ENCODE assay signal across 3 cellular contexts in the genomic region with DNA sequence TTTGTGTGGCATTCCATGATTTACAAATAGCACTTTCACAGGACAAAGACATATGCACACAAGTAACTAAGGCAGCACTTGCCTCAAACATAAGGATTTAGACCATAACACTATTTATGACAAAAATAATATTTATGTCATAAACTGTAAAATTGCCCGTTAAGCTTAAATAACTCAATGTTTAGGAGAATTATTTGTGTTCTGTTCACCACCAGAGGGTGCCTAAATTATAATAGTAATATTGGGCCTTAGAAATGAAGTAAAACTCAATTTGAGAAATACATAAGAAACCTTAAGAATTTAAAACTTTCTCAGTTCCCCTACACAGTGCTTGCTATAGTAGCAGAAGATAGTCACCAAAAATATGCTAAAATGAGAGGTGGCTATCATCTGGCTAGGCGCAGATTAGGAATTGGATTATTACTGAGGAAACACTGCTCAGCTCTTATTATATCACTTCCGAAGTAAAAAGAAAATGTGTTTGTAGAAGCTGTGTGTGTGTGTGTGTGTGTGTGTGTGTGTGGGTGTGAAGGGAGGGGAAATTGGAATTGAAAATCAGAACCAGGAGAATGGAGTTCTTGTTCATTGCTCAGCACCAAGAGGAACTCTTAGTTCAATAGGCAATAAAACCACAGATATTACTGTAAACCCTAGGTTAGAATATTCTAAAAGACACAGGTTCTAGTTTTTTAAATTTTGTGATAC.
TF ChIP-seq lines count a peak whose summit lies in the region.

No MANE protein-coding gene starts in this region.

TF ChIP-seq in SK-N-SH, 30 proteins besides CTCF, POLR2A, EP300 and RAD21:
- TF ChIP-seq RXRA (IDR thresholded peaks at IDR 0.05; ENCODE audit: borderline replicate concordance, low read depth) = no peak
- no peak for TF ChIP-seq TEAD4 (IDR thresholded peaks at IDR 0.05; ENCODE audit: borderline replicate concordance, insufficient read depth)
- TF ChIP-seq, protein P1, sequence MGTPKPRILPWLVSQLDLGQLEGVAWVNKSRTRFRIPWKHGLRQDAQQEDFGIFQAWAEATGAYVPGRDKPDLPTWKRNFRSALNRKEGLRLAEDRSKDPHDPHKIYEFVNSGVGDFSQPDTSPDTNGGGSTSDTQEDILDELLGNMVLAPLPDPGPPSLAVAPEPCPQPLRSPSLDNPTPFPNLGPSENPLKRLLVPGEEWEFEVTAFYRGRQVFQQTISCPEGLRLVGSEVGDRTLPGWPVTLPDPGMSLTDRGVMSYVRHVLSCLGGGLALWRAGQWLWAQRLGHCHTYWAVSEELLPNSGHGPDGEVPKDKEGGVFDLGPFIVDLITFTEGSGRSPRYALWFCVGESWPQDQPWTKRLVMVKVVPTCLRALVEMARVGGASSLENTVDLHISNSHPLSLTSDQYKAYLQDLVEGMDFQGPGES (IDR thresholded peaks at IDR 0.05; ENCODE audit: low read depth, low read length) = no peak
- TF ChIP-seq, protein P2, sequence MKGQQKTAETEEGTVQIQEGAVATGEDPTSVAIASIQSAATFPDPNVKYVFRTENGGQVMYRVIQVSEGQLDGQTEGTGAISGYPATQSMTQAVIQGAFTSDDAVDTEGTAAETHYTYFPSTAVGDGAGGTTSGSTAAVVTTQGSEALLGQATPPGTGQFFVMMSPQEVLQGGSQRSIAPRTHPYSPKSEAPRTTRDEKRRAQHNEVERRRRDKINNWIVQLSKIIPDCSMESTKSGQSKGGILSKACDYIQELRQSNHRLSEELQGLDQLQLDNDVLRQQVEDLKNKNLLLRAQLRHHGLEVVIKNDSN (IDR thresholded peaks at IDR 0.05; ENCODE audit: borderline replicate concordance, low read depth) = no peak
- TF ChIP-seq JUND (IDR thresholded peaks at IDR 0.05) = no peak
- no peak for TF ChIP-seq NRF1 (IDR thresholded peaks at IDR 0.05; ENCODE audit: low read depth, low read length)
- no peak for TF ChIP-seq GATA2 (CRISPR knock-in tag; IDR thresholded peaks at IDR 0.05)
- TF ChIP-seq CHD2 (IDR thresholded peaks at IDR 0.05; ENCODE audit: low read length, partially characterized antibody) = no peak
- no peak for TF ChIP-seq FOXJ3 (CRISPR knock-in tag; IDR thresholded peaks at IDR 0.05)
- no peak for TF ChIP-seq POLR2AphosphoS5 (IDR thresholded peaks at IDR 0.05; ENCODE audit: low read depth, low read length)
- TF ChIP-seq SIN3A (IDR thresholded peaks at IDR 0.05; ENCODE audit: borderline replicate concordance, low read depth, low read length) = no peak
- TF ChIP-seq, protein P3, sequence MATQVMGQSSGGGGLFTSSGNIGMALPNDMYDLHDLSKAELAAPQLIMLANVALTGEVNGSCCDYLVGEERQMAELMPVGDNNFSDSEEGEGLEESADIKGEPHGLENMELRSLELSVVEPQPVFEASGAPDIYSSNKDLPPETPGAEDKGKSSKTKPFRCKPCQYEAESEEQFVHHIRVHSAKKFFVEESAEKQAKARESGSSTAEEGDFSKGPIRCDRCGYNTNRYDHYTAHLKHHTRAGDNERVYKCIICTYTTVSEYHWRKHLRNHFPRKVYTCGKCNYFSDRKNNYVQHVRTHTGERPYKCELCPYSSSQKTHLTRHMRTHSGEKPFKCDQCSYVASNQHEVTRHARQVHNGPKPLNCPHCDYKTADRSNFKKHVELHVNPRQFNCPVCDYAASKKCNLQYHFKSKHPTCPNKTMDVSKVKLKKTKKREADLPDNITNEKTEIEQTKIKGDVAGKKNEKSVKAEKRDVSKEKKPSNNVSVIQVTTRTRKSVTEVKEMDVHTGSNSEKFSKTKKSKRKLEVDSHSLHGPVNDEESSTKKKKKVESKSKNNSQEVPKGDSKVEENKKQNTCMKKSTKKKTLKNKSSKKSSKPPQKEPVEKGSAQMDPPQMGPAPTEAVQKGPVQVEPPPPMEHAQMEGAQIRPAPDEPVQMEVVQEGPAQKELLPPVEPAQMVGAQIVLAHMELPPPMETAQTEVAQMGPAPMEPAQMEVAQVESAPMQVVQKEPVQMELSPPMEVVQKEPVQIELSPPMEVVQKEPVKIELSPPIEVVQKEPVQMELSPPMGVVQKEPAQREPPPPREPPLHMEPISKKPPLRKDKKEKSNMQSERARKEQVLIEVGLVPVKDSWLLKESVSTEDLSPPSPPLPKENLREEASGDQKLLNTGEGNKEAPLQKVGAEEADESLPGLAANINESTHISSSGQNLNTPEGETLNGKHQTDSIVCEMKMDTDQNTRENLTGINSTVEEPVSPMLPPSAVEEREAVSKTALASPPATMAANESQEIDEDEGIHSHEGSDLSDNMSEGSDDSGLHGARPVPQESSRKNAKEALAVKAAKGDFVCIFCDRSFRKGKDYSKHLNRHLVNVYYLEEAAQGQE (IDR thresholded peaks at IDR 0.05; ENCODE audit: low read depth, low read length) = no peak
- TF ChIP-seq MEF2A (IDR thresholded peaks at IDR 0.05; ENCODE audit: borderline replicate concordance, low read depth) = no peak
- TF ChIP-seq TAF1 (IDR thresholded peaks at IDR 0.05; ENCODE audit: borderline replicate concordance, low read depth, low read length) = no peak

TF ChIP-seq in SK-N-SH treated with all-trans-retinoic acid at 6 μM for 48 hours, 23 proteins besides CTCF, POLR2A, EP300 and RAD21:
- TF ChIP-seq ZNF70 (CRISPR knock-in tag; IDR thresholded peaks at IDR 0.05) (no peak), ZNF8 (CRISPR knock-in tag; IDR thresholded peaks at IDR 0.05) (no peak), GLIS3 (CRISPR knock-in tag; IDR thresholded peaks at IDR 0.05) (no peak), OSR1 (CRISPR knock-in tag; IDR thresholded peaks at IDR 0.05) (no peak), ESRRG (CRISPR knock-in tag; IDR thresholded peaks at IDR 0.05) (no peak), RARB (CRISPR knock-in tag; IDR thresholded peaks at IDR 0.05) (no peak), ISL1 (CRISPR knock-in tag; IDR thresholded peaks at IDR 0.05) (no peak), ZC3H10 (CRISPR knock-in tag; IDR thresholded peaks at IDR 0.05) (no peak), ZFP30 (CRISPR knock-in tag; IDR thresholded peaks at IDR 0.05) (no peak), TOX (CRISPR knock-in tag; IDR thresholded peaks at IDR 0.05; ENCODE audit: borderline replicate concordance) (no peak)
- TF ChIP-seq, protein P4, sequence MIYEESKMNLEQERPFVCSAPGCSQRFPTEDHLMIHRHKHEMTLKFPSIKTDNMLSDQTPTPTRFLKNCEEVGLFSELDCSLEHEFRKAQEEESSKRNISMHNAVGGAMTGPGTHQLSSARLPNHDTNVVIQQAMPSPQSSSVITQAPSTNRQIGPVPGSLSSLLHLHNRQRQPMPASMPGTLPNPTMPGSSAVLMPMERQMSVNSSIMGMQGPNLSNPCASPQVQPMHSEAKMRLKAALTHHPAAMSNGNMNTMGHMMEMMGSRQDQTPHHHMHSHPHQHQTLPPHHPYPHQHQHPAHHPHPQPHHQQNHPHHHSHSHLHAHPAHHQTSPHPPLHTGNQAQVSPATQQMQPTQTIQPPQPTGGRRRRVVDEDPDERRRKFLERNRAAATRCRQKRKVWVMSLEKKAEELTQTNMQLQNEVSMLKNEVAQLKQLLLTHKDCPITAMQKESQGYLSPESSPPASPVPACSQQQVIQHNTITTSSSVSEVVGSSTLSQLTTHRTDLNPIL (CRISPR knock-in tag; IDR thresholded peaks at IDR 0.05; ENCODE audit: low read depth) = no peak
- TF ChIP-seq, protein P5, sequence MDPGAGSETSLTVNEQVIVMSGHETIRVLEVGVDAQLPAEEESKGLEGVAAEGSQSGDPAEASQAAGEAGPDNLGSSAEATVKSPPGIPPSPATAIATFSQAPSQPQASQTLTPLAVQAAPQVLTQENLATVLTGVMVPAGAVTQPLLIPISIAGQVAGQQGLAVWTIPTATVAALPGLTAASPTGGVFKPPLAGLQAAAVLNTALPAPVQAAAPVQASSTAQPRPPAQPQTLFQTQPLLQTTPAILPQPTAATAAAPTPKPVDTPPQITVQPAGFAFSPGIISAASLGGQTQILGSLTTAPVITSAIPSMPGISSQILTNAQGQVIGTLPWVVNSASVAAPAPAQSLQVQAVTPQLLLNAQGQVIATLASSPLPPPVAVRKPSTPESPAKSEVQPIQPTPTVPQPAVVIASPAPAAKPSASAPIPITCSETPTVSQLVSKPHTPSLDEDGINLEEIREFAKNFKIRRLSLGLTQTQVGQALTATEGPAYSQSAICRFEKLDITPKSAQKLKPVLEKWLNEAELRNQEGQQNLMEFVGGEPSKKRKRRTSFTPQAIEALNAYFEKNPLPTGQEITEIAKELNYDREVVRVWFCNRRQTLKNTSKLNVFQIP (CRISPR knock-in tag; IDR thresholded peaks at IDR 0.05; ENCODE audit: borderline replicate concordance, low read depth) = no peak
- TF ChIP-seq, protein P6, sequence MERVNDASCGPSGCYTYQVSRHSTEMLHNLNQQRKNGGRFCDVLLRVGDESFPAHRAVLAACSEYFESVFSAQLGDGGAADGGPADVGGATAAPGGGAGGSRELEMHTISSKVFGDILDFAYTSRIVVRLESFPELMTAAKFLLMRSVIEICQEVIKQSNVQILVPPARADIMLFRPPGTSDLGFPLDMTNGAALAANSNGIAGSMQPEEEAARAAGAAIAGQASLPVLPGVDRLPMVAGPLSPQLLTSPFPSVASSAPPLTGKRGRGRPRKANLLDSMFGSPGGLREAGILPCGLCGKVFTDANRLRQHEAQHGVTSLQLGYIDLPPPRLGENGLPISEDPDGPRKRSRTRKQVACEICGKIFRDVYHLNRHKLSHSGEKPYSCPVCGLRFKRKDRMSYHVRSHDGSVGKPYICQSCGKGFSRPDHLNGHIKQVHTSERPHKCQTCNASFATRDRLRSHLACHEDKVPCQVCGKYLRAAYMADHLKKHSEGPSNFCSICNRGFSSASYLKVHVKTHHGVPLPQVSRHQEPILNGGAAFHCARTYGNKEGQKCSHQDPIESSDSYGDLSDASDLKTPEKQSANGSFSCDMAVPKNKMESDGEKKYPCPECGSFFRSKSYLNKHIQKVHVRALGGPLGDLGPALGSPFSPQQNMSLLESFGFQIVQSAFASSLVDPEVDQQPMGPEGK (CRISPR knock-in tag; IDR thresholded peaks at IDR 0.05; ENCODE audit: borderline replicate concordance) = no peak

TF ChIP-seq in endothelial cell of umbilical vein, 7 proteins besides CTCF, POLR2A, EP300 and RAD21:
- TF ChIP-seq MYC (IDR thresholded peaks at IDR 0.05; ENCODE audit: low read depth, low read length) (no peak), POLR2AphosphoS5 (IDR thresholded peaks at IDR 0.05; ENCODE audit: insufficient read depth, low read depth, low read length) (no peak)
